In the genomic region with DNA sequence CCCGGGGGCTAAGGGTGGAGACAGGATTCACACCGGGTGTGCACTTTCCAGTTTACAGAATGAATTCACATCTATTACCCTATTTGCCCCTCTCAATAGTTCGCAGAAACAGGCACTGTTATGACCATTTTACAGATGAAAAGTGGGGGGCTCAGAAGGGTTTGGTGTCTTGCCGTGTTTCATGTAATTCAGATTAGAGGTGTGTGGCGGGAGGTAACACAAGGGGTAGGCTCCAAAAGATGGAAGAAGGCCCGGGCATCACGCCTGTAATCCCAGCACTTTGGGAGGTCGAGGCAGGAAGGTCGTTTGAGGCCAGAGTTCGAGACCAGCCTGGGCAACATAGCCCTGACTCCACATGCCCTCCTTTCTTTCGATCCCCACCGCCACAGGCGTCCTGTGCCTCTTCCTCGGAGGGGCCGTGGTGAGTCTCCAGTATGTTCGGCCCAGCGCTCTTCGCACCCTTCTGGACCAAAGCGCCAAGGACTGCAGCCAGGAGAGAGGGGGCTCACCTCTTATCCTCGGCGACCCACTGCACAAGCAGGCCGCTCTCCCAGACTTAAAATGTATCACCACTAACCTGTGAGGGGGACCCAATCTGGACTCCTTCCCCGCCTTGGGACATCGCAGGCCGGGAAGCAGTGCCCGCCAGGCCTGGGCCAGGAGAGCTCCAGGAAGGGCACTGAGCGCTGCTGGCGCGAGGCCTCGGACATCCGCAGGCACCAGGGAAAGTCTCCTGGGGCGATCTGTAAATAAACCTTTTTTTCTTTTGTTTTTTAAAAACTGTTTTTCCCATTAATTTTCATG, we compare ENCODE assay signal across 1 cellular context.
TF ChIP-seq lines count a peak whose summit lies in the region.

No MANE protein-coding gene starts in this region.

TF ChIP-seq in SK-N-SH treated with all-trans-retinoic acid at 6 μM for 48 hours, 23 proteins besides CTCF, POLR2A, EP300 and RAD21 (continued from another document):
- TF ChIP-seq, protein P1, sequence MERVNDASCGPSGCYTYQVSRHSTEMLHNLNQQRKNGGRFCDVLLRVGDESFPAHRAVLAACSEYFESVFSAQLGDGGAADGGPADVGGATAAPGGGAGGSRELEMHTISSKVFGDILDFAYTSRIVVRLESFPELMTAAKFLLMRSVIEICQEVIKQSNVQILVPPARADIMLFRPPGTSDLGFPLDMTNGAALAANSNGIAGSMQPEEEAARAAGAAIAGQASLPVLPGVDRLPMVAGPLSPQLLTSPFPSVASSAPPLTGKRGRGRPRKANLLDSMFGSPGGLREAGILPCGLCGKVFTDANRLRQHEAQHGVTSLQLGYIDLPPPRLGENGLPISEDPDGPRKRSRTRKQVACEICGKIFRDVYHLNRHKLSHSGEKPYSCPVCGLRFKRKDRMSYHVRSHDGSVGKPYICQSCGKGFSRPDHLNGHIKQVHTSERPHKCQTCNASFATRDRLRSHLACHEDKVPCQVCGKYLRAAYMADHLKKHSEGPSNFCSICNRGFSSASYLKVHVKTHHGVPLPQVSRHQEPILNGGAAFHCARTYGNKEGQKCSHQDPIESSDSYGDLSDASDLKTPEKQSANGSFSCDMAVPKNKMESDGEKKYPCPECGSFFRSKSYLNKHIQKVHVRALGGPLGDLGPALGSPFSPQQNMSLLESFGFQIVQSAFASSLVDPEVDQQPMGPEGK (CRISPR knock-in tag; IDR thresholded peaks at IDR 0.05; ENCODE audit: borderline replicate concordance), result no peak
- TF ChIP-seq ISL1 (CRISPR knock-in tag; IDR thresholded peaks at IDR 0.05), result no peak
- TF ChIP-seq OSR1 (CRISPR knock-in tag; IDR thresholded peaks at IDR 0.05), result no peak
- TF ChIP-seq GLIS3 (CRISPR knock-in tag; IDR thresholded peaks at IDR 0.05), result no peak
- no peak for TF ChIP-seq ZNF8 (CRISPR knock-in tag; IDR thresholded peaks at IDR 0.05)
- TF ChIP-seq ESRRG (CRISPR knock-in tag; IDR thresholded peaks at IDR 0.05), result no peak
- TF ChIP-seq PPARA (CRISPR knock-in tag; IDR thresholded peaks at IDR 0.05; ENCODE audit: borderline replicate concordance), result no peak
- TF ChIP-seq CSDC2 (CRISPR knock-in tag; IDR thresholded peaks at IDR 0.05), result no peak
